Comparison of ENCODE assay signal across 18 cellular contexts in the genomic region with DNA sequence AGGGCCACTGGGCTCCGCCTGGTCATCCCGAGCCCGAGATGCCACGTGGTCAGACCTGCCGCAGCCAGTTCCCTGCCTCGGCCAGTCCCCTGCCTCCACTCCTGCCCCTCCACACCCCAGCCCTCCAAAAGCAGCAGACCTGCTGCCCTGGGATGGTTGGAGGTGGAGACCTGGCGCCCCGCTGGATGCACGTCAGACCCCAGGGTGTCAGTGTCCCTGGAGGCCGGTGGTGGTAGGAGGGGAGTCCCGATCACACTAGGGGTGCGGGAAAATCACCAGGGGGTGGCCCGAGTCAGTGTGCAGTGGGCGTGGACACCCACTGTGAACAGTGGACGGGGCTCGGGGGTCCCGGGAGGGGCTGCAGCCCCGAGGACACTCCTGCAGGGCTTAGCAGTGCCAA. TPM values are rescaled to one million over a fixed set of nuclear protein-coding genes. Genes with fewer than 3 reads are reported as not detected.
A peak's percentile ranks its signal among the peaks of the same experiment; 100 is the strongest.
DNase-seq lines count a peak whose midpoint lies in the region; ATAC-seq and TF ChIP-seq lines count a peak whose summit lies in the region.
"Had no signal": no experiment of that assay in that cellular context is flagged by ENCODE, and none has a peak within 500 bp of the region (broad histone marks: within the 10 kb centered on the region; RNA-seq: fewer than 3 reads in every experiment).

No MANE protein-coding gene starts in this region.

- H2BK5ac ChIP-seq in neuronal stem cell (ENCODE audit: low read length): no peak overlapping the region

- no peaks in the 10 kb centered on the region for H3K9me3 ChIP-seq in BE2C
- no peaks in the 10 kb centered on the region for H3K9me3 ChIP-seq in HEK293 (ENCODE audit: control insufficient read depth, insufficient read depth, low read depth, low read length)
- no peaks in the 10 kb centered on the region for H3K9me3 ChIP-seq in neuronal stem cell (replicated peaks in 1 of 2; ENCODE audit: control insufficient read depth in 2 of 2, insufficient read depth in 1 of 2, low read depth in 1 of 2, low read length in 2 of 2)
- H3K9me3 ChIP-seq: A549; BLaER1 treated with 17β-estradiol and CSF1 and Interleukin-3, amounts not matched to agents 10 nM and 100 nM; Caco-2 had no signal

- no peak overlapping the region for H2BK15ac ChIP-seq in neuronal stem cell (ENCODE audit: low read length)

- H3K4me1 ChIP-seq in BE2C: peaks cover 8% of the 10 kb centered on the region
- peaks cover 3% of the 10 kb centered on the region; the same call in 1 of the 2 replicates for H3K4me1 ChIP-seq in HEK293 (ENCODE audit: control insufficient read depth, insufficient read depth, low read length)
- peaks cover 2 to 9% of the 10 kb centered on the region in 2 donors for H3K4me1 ChIP-seq in neuronal stem cell (ENCODE audit: control insufficient read depth in 2 of 2, insufficient read depth in 1 of 2, low read depth in 1 of 2, low read length in 2 of 2)
- H3K4me1 ChIP-seq: Caco-2 had no signal

- TF ChIP-seq CTCF in BE2C (IDR thresholded peaks at IDR 0.05; ENCODE audit: low read depth, low read length) (no peak), HEK293 (tag by site-specific recombination; IDR thresholded peaks at IDR 0.05) (no peak)

- H4K91ac ChIP-seq in neuronal stem cell (ENCODE audit: low read depth, low read length, poor library complexity): no peak overlapping the region

- H2AK5ac ChIP-seq in neuronal stem cell (ENCODE audit: low read depth, low read length): no peak overlapping the region

- no peak overlapping the region for H3K4ac ChIP-seq in neuronal stem cell (ENCODE audit: low read length)

- no peak overlapping the region for H4K8ac ChIP-seq in neuronal stem cell (ENCODE audit: low read depth, low read length)

- H2AFZ ChIP-seq in neuronal stem cell (ENCODE audit: low read length): no peak overlapping the region

- no CpG with 5 or more reads among the region's 18 CpGs for WGBS in neuronal stem cell (ENCODE audit: extremely low coverage in 2 of 2, insufficient read length in 2 of 2, insufficient replicate concordance in 1 of 2), 2 donors

- H3K4me3 ChIP-seq in BE2C (ENCODE audit: low read depth, low read length): peak overlapping the region; percentile 33
- no peak overlapping the region for H3K4me3 ChIP-seq in HEK293 (ENCODE audit: low read depth, low read length)
- peak overlapping the region in 1 of 2 donors; percentile 16 for H3K4me3 ChIP-seq in neuronal stem cell (ENCODE audit: low read length in 2 of 2)
- H3K4me3 ChIP-seq: A549; BLaER1 treated with 17β-estradiol and CSF1 and Interleukin-3, amounts not matched to agents 10 nM and 100 nM had no signal

- H3K27me3 ChIP-seq in BE2C: no peaks in the 10 kb centered on the region; the same call in 1 of the 2 replicates
- H3K27me3 ChIP-seq in neuronal stem cell (ENCODE audit: control insufficient read depth in 3 of 3, insufficient read depth in 3 of 3, low read depth in 1 of 3, low read length in 3 of 3): no peaks in the 10 kb centered on the region
- H3K27me3 ChIP-seq: BLaER1 treated with 17β-estradiol and CSF1 and Interleukin-3, amounts not matched to agents 10 nM and 100 nM had no signal

- CTCF ChIA-PET in HEK293 (lab: Yijun Ruan, JAX): no interaction called here

- H3K36me3 ChIP-seq in BE2C: no peaks in the 10 kb centered on the region
- H3K36me3 ChIP-seq in HEK293 (ENCODE audit: control insufficient read depth in 2 of 2, insufficient read depth in 1 of 2, low read length in 2 of 2): no peaks in the 10 kb centered on the region
- H3K36me3 ChIP-seq in neuronal stem cell (replicated peaks in 1 of 2; ENCODE audit: control insufficient read depth in 2 of 2, insufficient read depth in 2 of 2, low read length in 2 of 2): peaks cover 0 to 18% of the 10 kb centered on the region in 2 donors

- POLR2A ChIA-PET in HEK293 (lab: Yijun Ruan, JAX): no interaction called here

- no peak overlapping the region for H2BK120ac ChIP-seq in neuronal stem cell (ENCODE audit: low read depth, low read length)

- H3K9ac ChIP-seq in neuronal stem cell (ENCODE audit: low read depth, low read length, poor library complexity): no peak overlapping the region
- H3K9ac ChIP-seq: BLaER1 treated with 17β-estradiol and CSF1 and Interleukin-3, amounts not matched to agents 10 nM and 100 nM had no signal

- H3K23ac ChIP-seq in neuronal stem cell (ENCODE audit: low read depth, low read length, poor library complexity): peak overlapping the region; percentile 10

- no peak overlapping the region for H3K14ac ChIP-seq in neuronal stem cell (ENCODE audit: low read length)

- H3K4me2 ChIP-seq in neuronal stem cell (ENCODE audit: insufficient read depth, low read length, poor library complexity, severe bottlenecking): no peak overlapping the region
- H3K4me2 ChIP-seq: A549; BLaER1 treated with 17β-estradiol and CSF1 and Interleukin-3, amounts not matched to agents 10 nM and 100 nM had no signal

- H3K79me1 ChIP-seq in neuronal stem cell (ENCODE audit: low read depth, low read length): peaks cover 18% of the 10 kb centered on the region

- H3K27ac ChIP-seq in HEK293 (ENCODE audit: extremely low read depth, low read depth, low read length) (no peak overlapping the region), neuronal stem cell (replicated peaks; ENCODE audit: low read length) (no peak overlapping the region)
- H3K27ac ChIP-seq: 22Rv1; A549; BLaER1 treated with 17β-estradiol and CSF1 and Interleukin-3, amounts not matched to agents 10 nM and 100 nM; C4-2B had no signal

- no peak for ATAC-seq in HG03521 (IDR thresholded peaks at IDR 0.05; ENCODE audit: unreplicated experiment)
- ATAC-seq: A549; CD8-positive, alpha-beta T cell had no signal

- no peak for DNase-seq in BE2C
- no peak for DNase-seq in neuronal stem cell (ENCODE audit: low spot score)
- no peak for DNase-seq in NCI-H1436 (lab: John Stamatoyannopoulos, UW)
- DNase-seq in Ammon's horn (ENCODE audit: low spot score): no peak
- DNase-seq: AML-193; Caco-2; Calu3; CD4-positive, alpha-beta T cell; CD8-positive, alpha-beta T cell; DMS79 treated with DMSO at 0.1 percent for 48 hours; GF-D8 had no signal

- no peak overlapping the region for H3K18ac ChIP-seq in neuronal stem cell (ENCODE audit: low read length)

- no peak overlapping the region for H2BK12ac ChIP-seq in neuronal stem cell (ENCODE audit: low read length)

TF ChIP-seq in HEK293, 187 proteins besides CTCF, POLR2A, EP300 and RAD21:
- TF ChIP-seq ZNF776 (tag by site-specific recombination; IDR thresholded peaks at IDR 0.05; ENCODE audit: borderline replicate concordance): no peak
- no peak for TF ChIP-seq ZNF791 (tag by site-specific recombination; IDR thresholded peaks at IDR 0.05)
- peak; percentile 25; the same call in 1 of the 2 replicates for TF ChIP-seq BCL11B (tag by site-specific recombination; IDR thresholded peaks at IDR 0.05; ENCODE audit: low read depth)
- no peak for TF ChIP-seq GFI1B (tag by site-specific recombination; IDR thresholded peaks at IDR 0.05)
- no peak for TF ChIP-seq ZNF266 (tag by site-specific recombination; IDR thresholded peaks at IDR 0.05; ENCODE audit: low read depth)
- no peak for TF ChIP-seq YY2 (tag by site-specific recombination; IDR thresholded peaks at IDR 0.05)
- TF ChIP-seq ZNF501 (tag by site-specific recombination; IDR thresholded peaks at IDR 0.05): no peak
- TF ChIP-seq ZNF843 (tag by site-specific recombination; IDR thresholded peaks at IDR 0.05): no peak
- TF ChIP-seq GLIS1 (tag by site-specific recombination; IDR thresholded peaks at IDR 0.05): peak; percentile 82
- no peak for TF ChIP-seq SP7 (tag by site-specific recombination; IDR thresholded peaks at IDR 0.05)
- no peak for TF ChIP-seq ZNF48 (tag by site-specific recombination; IDR thresholded peaks at IDR 0.05)
- TF ChIP-seq ZSCAN30 (tag by site-specific recombination; IDR thresholded peaks at IDR 0.05): no peak
- peak; percentile 62 for TF ChIP-seq GLIS2 (tag by site-specific recombination; IDR thresholded peaks at IDR 0.05)
- TF ChIP-seq ZNF473 (tag by site-specific recombination; IDR thresholded peaks at IDR 0.05): no peak
- peak; percentile 87 for TF ChIP-seq ZIC2 (tag by site-specific recombination; IDR thresholded peaks at IDR 0.05)
- TF ChIP-seq, protein P1, sequence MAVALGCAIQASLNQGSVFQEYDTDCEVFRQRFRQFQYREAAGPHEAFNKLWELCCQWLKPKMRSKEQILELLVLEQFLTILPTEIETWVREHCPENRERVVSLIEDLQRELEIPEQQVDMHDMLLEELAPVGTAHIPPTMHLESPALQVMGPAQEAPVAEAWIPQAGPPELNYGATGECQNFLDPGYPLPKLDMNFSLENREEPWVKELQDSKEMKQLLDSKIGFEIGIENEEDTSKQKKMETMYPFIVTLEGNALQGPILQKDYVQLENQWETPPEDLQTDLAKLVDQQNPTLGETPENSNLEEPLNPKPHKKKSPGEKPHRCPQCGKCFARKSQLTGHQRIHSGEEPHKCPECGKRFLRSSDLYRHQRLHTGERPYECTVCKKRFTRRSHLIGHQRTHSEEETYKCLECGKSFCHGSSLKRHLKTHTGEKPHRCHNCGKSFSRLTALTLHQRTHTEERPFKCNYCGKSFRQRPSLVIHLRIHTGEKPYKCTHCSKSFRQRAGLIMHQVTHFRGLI (tag by site-specific recombination; IDR thresholded peaks at IDR 0.05): no peak
- no peak for TF ChIP-seq ZNF146 (tag by site-specific recombination; IDR thresholded peaks at IDR 0.05)
- TF ChIP-seq IKZF3 (tag by site-specific recombination; IDR thresholded peaks at IDR 0.05): no peak
- TF ChIP-seq ZNF112 (tag by site-specific recombination; IDR thresholded peaks at IDR 0.05): no peak

RNA-seq across cellular contexts. Expression of gene TPSG1, which starts 26.9 kb away (rescaled TPM):
- not detected for polyA plus RNA-seq in BE2C (2012; ENCODE audit: insufficient read depth, insufficient read length, low read depth)
- polyA plus RNA-seq in neuronal stem cell (2013, experiment 1 of 2): not detected
- polyA plus RNA-seq in neuronal stem cell (2013, experiment 2 of 2): not detected
- polyA plus RNA-seq: A549, BJ had no signal

RNA-seq across cellular contexts. Expression of gene TPSB2, which starts 31.8 kb away (rescaled TPM):
- polyA plus RNA-seq in BE2C (2012; ENCODE audit: insufficient read depth, insufficient read length, low read depth): not detected
- polyA plus RNA-seq in neuronal stem cell (2013, experiment 1 of 2): not detected
- polyA plus RNA-seq in neuronal stem cell (2013, experiment 2 of 2): not detected
- polyA plus RNA-seq: A549, BJ had no signal

RNA-seq across cellular contexts. Expression of gene TPSAB1, which starts 42.3 kb away (rescaled TPM):
- not detected for polyA plus RNA-seq in BE2C (2012; ENCODE audit: insufficient read depth, insufficient read length, low read depth)
- not detected for polyA plus RNA-seq in neuronal stem cell (2013, experiment 1 of 2)
- polyA plus RNA-seq in neuronal stem cell (2013, experiment 2 of 2): not detected
- polyA plus RNA-seq: A549, BJ had no signal

RNA-seq across cellular contexts. Expression of gene CACNA1H, which starts 45.3 kb away (rescaled TPM):
- polyA plus RNA-seq in BE2C (2012; ENCODE audit: insufficient read depth, insufficient read length, low read depth): 3.6 TPM
- 21.5 TPM for polyA plus RNA-seq in neuronal stem cell (2013, experiment 1 of 2)
- polyA plus RNA-seq in neuronal stem cell (2013, experiment 2 of 2): 21.7 TPM

RNA-seq across cellular contexts. Expression of gene TPSD1, which starts 57.7 kb away (rescaled TPM):
- not detected for polyA plus RNA-seq in BE2C (2012; ENCODE audit: insufficient read depth, insufficient read length, low read depth)
- 0.06 TPM for polyA plus RNA-seq in neuronal stem cell (2013, experiment 1 of 2)
- not detected for polyA plus RNA-seq in neuronal stem cell (2013, experiment 2 of 2)
- polyA plus RNA-seq: A549, BJ had no signal
